In genomic region chr16:65121870-65122723, GRCh38 we compare ENCODE assay signal across 8 cellular contexts. TPM values are rescaled to one million over a fixed set of nuclear protein-coding genes. Genes with fewer than 3 reads are reported as not detected.
DNase-seq lines count a peak whose midpoint lies in the region; ATAC-seq and TF ChIP-seq lines count a peak whose summit lies in the region.

Gene CDH11 (minus strand): TSS chr16:65122063. CDS start chr16:65004869, 117,194 bp downstream.

- H3K36me3 ChIP-seq in BLaER1 (no peaks in the 10 kb centered on the region), osteoblast (ENCODE audit: insufficient read depth, low read length) (no peaks in the 10 kb centered on the region)

- H2AFZ ChIP-seq in osteoblast (ENCODE audit: low read length) = peak within 1 kb of the TSS; percentile 92

- H3K9ac ChIP-seq in BLaER1 = no peak within 1 kb of the TSS

- no peak within 1 kb of the TSS for H3K27ac ChIP-seq in BLaER1
- peak within 1 kb of the TSS; percentile 89 for H3K27ac ChIP-seq in osteoblast (ENCODE audit: low read depth, low read length)

- H3K27me3 ChIP-seq in BLaER1 = peaks cover 72% of the 10 kb centered on the region
- H3K27me3 ChIP-seq in osteoblast (ENCODE audit: insufficient read depth, low read length) = no peaks in the 10 kb centered on the region

- no peak within 1 kb of the TSS for H3K4me3 Mint-ChIP-seq in activated CD4-positive, alpha-beta memory T cell treated with anti-CD3 and anti-CD28 coated beads for 36 hours

- H3K79me2 ChIP-seq in osteoblast (ENCODE audit: insufficient read depth, low read length) = peaks cover 72% of the 10 kb centered on the region

- no peaks in the 10 kb centered on the region for H3K4me1 Mint-ChIP-seq in activated CD4-positive, alpha-beta memory T cell treated with anti-CD3 and anti-CD28 coated beads for 36 hours (ENCODE audit: low read depth)

- H3K9me3 Mint-ChIP-seq in activated CD4-positive, alpha-beta memory T cell treated with anti-CD3 and anti-CD28 coated beads for 36 hours = no peaks in the 10 kb centered on the region

- peaks cover 44% of the 10 kb centered on the region for H3K27me3 Mint-ChIP-seq in activated CD4-positive, alpha-beta memory T cell treated with anti-CD3 and anti-CD28 coated beads for 36 hours

- H3K4me1 ChIP-seq in BLaER1 (peaks cover 10% of the 10 kb centered on the region), osteoblast (ENCODE audit: insufficient read depth, low read length) (peaks cover 50% of the 10 kb centered on the region)

- H3K36me3 Mint-ChIP-seq in activated CD4-positive, alpha-beta memory T cell treated with anti-CD3 and anti-CD28 coated beads for 36 hours = no peaks in the 10 kb centered on the region

- peak within 1 kb of the TSS; percentile 61 for H3K4me3 ChIP-seq in BLaER1
- H3K4me3 ChIP-seq in osteoblast (ENCODE audit: insufficient read depth, low read length) = peak within 1 kb of the TSS; percentile 95

- ATAC-seq in SK-N-SH treated with all-trans-retinoic acid at 6 μM for 48 hours (peak; percentile 67), GM21737 (IDR thresholded peaks at IDR 0.05; ENCODE audit: unreplicated experiment) (no peak), HG03175 (IDR thresholded peaks at IDR 0.05; ENCODE audit: unreplicated experiment) (no peak), HG02571 (IDR thresholded peaks at IDR 0.05; ENCODE audit: unreplicated experiment) (no peak)

- no peak within 1 kb of the TSS for H3K27ac Mint-ChIP-seq in activated CD4-positive, alpha-beta memory T cell treated with anti-CD3 and anti-CD28 coated beads for 36 hours

- H4K20me1 ChIP-seq in BLaER1 (peaks cover 17% of the 10 kb centered on the region), osteoblast (ENCODE audit: insufficient read depth, low read length) (peaks cover 37% of the 10 kb centered on the region)

- peak within 1 kb of the TSS; percentile 84 for H3K4me2 ChIP-seq in BLaER1
- peak within 1 kb of the TSS; percentile 97 for H3K4me2 ChIP-seq in osteoblast (ENCODE audit: insufficient read depth, low read length)

- CTCF ChIA-PET in activated CD4-positive, alpha-beta memory T cell treated with anti-CD3 and anti-CD28 coated beads for 36 hours (lab: Charles Lee) = no interaction called here

- intact Hi-C loops in head of caudate nucleus (cut with DNase I) = no loop called here
- intact Hi-C loops in activated CD4-positive, alpha-beta memory T cell treated with anti-CD3 and anti-CD28 coated beads for 36 hours (cut with micrococcal nuclease) = loop anchor here (10.0 kb wide), 2 partner anchors 957 to 1153 kb away; no protein-coding TSS in a partner anchor

- POLR2A ChIA-PET in activated CD4-positive, alpha-beta memory T cell treated with anti-CD3 and anti-CD28 coated beads for 36 hours (lab: Charles Lee) = no interaction called here

- DNase-seq in head of caudate nucleus = peak in 41 of 42 donors; percentile 40 to 88 (median 72)
- peak; percentile 93 for DNase-seq in osteoblast (ENCODE audit: insufficient read length, low spot score, missing footprints)
- no peak for DNase-seq in activated CD4-positive, alpha-beta memory T cell treated with anti-CD3 and anti-CD28 coated beads for 36 hours

- no peak for TF ChIP-seq CTCF in osteoblast (IDR thresholded peaks at IDR 0.05; ENCODE audit: extremely low read depth, low read depth, low read length)

- H3K9me3 ChIP-seq in BLaER1 (peaks cover 38% of the 10 kb centered on the region), osteoblast (ENCODE audit: low read depth, low read length) (no peaks in the 10 kb centered on the region)

TF ChIP-seq in SK-N-SH treated with all-trans-retinoic acid at 6 μM for 48 hours, 23 proteins besides CTCF, POLR2A, EP300 and RAD21:
- TF ChIP-seq SNAI2 (CRISPR knock-in tag; IDR thresholded peaks at IDR 0.05) (no peak), ZC3H10 (CRISPR knock-in tag; IDR thresholded peaks at IDR 0.05) (no peak), POU6F1 (CRISPR knock-in tag; IDR thresholded peaks at IDR 0.05; ENCODE audit: borderline replicate concordance, low read depth) (no peak), CSDC2 (CRISPR knock-in tag; IDR thresholded peaks at IDR 0.05) (no peak), PPARA (CRISPR knock-in tag; IDR thresholded peaks at IDR 0.05; ENCODE audit: borderline replicate concordance) (no peak), PATZ1 (CRISPR knock-in tag; IDR thresholded peaks at IDR 0.05; ENCODE audit: borderline replicate concordance) (no peak; the same call in 1 of the 2 replicates), BACH2 (CRISPR knock-in tag; IDR thresholded peaks at IDR 0.05; ENCODE audit: borderline replicate concordance) (no peak), ZFP30 (CRISPR knock-in tag; IDR thresholded peaks at IDR 0.05) (no peak), ARNTL (CRISPR knock-in tag; IDR thresholded peaks at IDR 0.05; ENCODE audit: borderline replicate concordance, low read depth) (no peak), GLIS3 (CRISPR knock-in tag; IDR thresholded peaks at IDR 0.05) (no peak), CSRNP3 (CRISPR knock-in tag; IDR thresholded peaks at IDR 0.05) (no peak), ZNF70 (CRISPR knock-in tag; IDR thresholded peaks at IDR 0.05) (no peak)
TF ChIP-seq in SK-N-SH treated with all-trans-retinoic acid at 6 μM for 48 hours: peak in this region for 0.

RNA-seq across cellular contexts. Expression of gene CDH11, which starts in this region (rescaled TPM):
- total RNA-seq in osteoblast = 1,097 and 1,116 TPM in 2 replicates
- not detected for total RNA-seq in activated CD4-positive, alpha-beta memory T cell treated with anti-CD3 and anti-CD28 coated beads for 36 hours

Comparison
In these comparisons a context has a peak if more than half of its experiments do, and no peak if none do; other contexts are left out.
1. RNA of gene CDH11 (total RNA-seq): 1,097 to 1,116 TPM in osteoblast; not detected in activated CD4-positive, alpha-beta memory T cell treated with anti-CD3 and anti-CD28 coated beads for 36 hours; every median in the first group is over 1,000 times any median in the second.